ENCODE assay signal across 33 cellular contexts in genomic region chr20:18400460-18400859, GRCh38.
"Had no signal": no experiment of that assay in that cellular context is flagged by ENCODE, and none has a peak within 500 bp of the region (broad histone marks: within the 10 kb centered on the region; RNA-seq: fewer than 3 reads in every experiment).

No MANE protein-coding gene starts in this region.

- H3K4me1 ChIP-seq: parathyroid adenoma, right lobe of liver, sigmoid colon, spleen, suprapubic skin, testis, tibial artery, transverse colon, uterus had no signal

- ATAC-seq: naive thymus-derived CD8-positive, alpha-beta T cell; natural killer cell treated with Interleukin-12 subunit alpha and Interleukin-12 subunit beta and Interleukin-15 and Interleukin-18, amount 100 ng/mL, for 72 hours; psoas muscle; right cardiac atrium; right lobe of liver; stimulated activated memory B cell treated with anti-CD40 and anti-IgM and Interleukin-4, amounts not matched to agents 10 μg/mL and 1 μg/mL and 100 μg/mL, for 72 hours; stimulated activated naive CD8-positive, alpha-beta T cell treated with anti-CD3 and anti-CD28 coated beads, Interleukin-15, amount 100 ng/mL, for 72 hours; stimulated activated naive CD8-positive, alpha-beta T cell treated with anti-CD3 and anti-CD28 coated beads, Interleukin-15, Interleukin-2, amounts not matched to agents 100 U/mL and 50 U/mL, for 24 hours; upper lobe of right lung had no signal

- H3K27me3 Mint-ChIP-seq: naive thymus-derived CD8-positive, alpha-beta T cell; natural killer cell treated with Interleukin-12 subunit alpha and Interleukin-12 subunit beta and Interleukin-15 and Interleukin-18, amount 100 ng/mL, for 72 hours; progenitor cell of endocrine pancreas; stimulated activated memory B cell treated with anti-CD40 and anti-IgM and Interleukin-4, amounts not matched to agents 10 μg/mL and 1 μg/mL and 100 μg/mL, for 72 hours; stimulated activated naive CD8-positive, alpha-beta T cell treated with anti-CD3 and anti-CD28 coated beads, Interleukin-15, amount 100 ng/mL, for 72 hours; type B pancreatic cell had no signal

- H3K27me3 ChIP-seq: neutrophil, ovary, right lobe of liver, sigmoid colon, spleen, suprapubic skin, testis, tibial artery, transverse colon, upper lobe of right lung, uterus had no signal

- DNase-seq: naive thymus-derived CD8-positive, alpha-beta T cell; nephron progenitor cell; nucleus accumbens; ovary; posterior cingulate gyrus; psoas muscle; right cardiac atrium; right lobe of liver; sigmoid colon; spleen; stimulated activated CD4-positive, alpha-beta T cell treated with anti-CD3 and anti-CD28 coated beads, Interleukin-12 subunit alpha, Interleukin-12 subunit beta, amount 100 ng/mL, for 4 hours; stimulated activated CD4-positive, alpha-beta T cell treated with anti-CD3 and anti-CD28 coated beads, Interleukin-1b, Interleukin-23, amount 100 ng/mL, for 48 hours; stimulated activated CD4-positive, alpha-beta T cell treated with anti-CD3 and anti-CD28 coated beads, Interleukin-4, amount 100 ng/mL, for 1 hour; stimulated activated CD4-positive, alpha-beta T cell treated with anti-CD3 and anti-CD28 coated beads, Interleukin-4, amount 100 ng/mL, for 4 hours; stimulated activated CD8-positive, alpha-beta memory T cell treated with anti-CD3 and anti-CD28 coated beads, Interleukin-4, amount 100 ng/mL, for 48 hours; stimulated activated naive CD4-positive, alpha-beta T cell; stimulated activated naive CD8-positive, alpha-beta T cell treated with anti-CD3 and anti-CD28 coated beads, Interleukin-15, amount 100 ng/mL, for 72 hours; stimulated activated naive CD8-positive, alpha-beta T cell treated with anti-CD3 and anti-CD28 coated beads, Interleukin-15, Interleukin-2, amounts not matched to agents 100 U/mL and 50 U/mL, for 24 hours; substantia nigra; testis; tibial artery; transverse colon; upper lobe of right lung; uterus had no signal

- H3K9me3 Mint-ChIP-seq: natural killer cell treated with Interleukin-12 subunit alpha and Interleukin-12 subunit beta and Interleukin-15 and Interleukin-18, amount 100 ng/mL, for 72 hours; type B pancreatic cell had no signal

- H3K36me3 Mint-ChIP-seq: natural killer cell treated with Interleukin-12 subunit alpha and Interleukin-12 subunit beta and Interleukin-15 and Interleukin-18, amount 100 ng/mL, for 72 hours had no signal

- H3K27ac ChIP-seq: neutrophil, ovary, parathyroid adenoma, psoas muscle, right lobe of liver, sigmoid colon, skin epidermis, spleen, suprapubic skin, testis, tibial artery, transverse colon, upper lobe of right lung, uterus had no signal

- H3K27ac Mint-ChIP-seq: naive thymus-derived CD8-positive, alpha-beta T cell; natural killer cell treated with Interleukin-12 subunit alpha and Interleukin-12 subunit beta and Interleukin-15 and Interleukin-18, amount 100 ng/mL, for 72 hours; nephron progenitor cell; progenitor cell of endocrine pancreas; stimulated activated memory B cell treated with anti-CD40 and anti-IgM and Interleukin-4, amounts not matched to agents 10 μg/mL and 1 μg/mL and 100 μg/mL, for 72 hours; type B pancreatic cell had no signal

- H3K4me3 Mint-ChIP-seq: naive thymus-derived CD8-positive, alpha-beta T cell; natural killer cell treated with Interleukin-12 subunit alpha and Interleukin-12 subunit beta and Interleukin-15 and Interleukin-18, amount 100 ng/mL, for 72 hours; nephron progenitor cell; neural crest cell; stimulated activated memory B cell treated with anti-CD40 and anti-IgM and Interleukin-4, amounts not matched to agents 10 μg/mL and 1 μg/mL and 100 μg/mL, for 72 hours; stimulated activated naive CD8-positive, alpha-beta T cell treated with anti-CD3 and anti-CD28 coated beads, Interleukin-15, amount 100 ng/mL, for 72 hours; type B pancreatic cell had no signal

- H3K4me1 Mint-ChIP-seq: naive thymus-derived CD8-positive, alpha-beta T cell; stimulated activated naive CD8-positive, alpha-beta T cell treated with anti-CD3 and anti-CD28 coated beads, Interleukin-15, amount 100 ng/mL, for 72 hours had no signal
